Comparison of ENCODE assay signal across 17 cellular contexts in genomic region chr2:101442667-101443061, GRCh38. TPM values are rescaled to one million over a fixed set of nuclear protein-coding genes. Genes with fewer than 3 reads are reported as not detected.
DNase-seq lines count a peak whose midpoint lies in the region; ATAC-seq and TF ChIP-seq lines count a peak whose summit lies in the region.
"Had no signal": no experiment of that assay in that cellular context is flagged by ENCODE, and none has a peak within 500 bp of the region (broad histone marks: within the 10 kb centered on the region; RNA-seq: fewer than 3 reads in every experiment).

No MANE protein-coding gene starts in this region.

- no peak for TF ChIP-seq POLR2A in gastroesophageal sphincter (IDR thresholded peaks at IDR 0.05)

- H3K9ac ChIP-seq in DND-41 (ENCODE audit: low read depth, low read length), result no peak overlapping the region
- H3K9ac ChIP-seq: BLaER1 had no signal

- H3K4me1 ChIP-seq in DND-41 (ENCODE audit: insufficient read depth, low read length), result peaks cover 62% of the 10 kb centered on the region
- H3K4me1 ChIP-seq in gastroesophageal sphincter, result no peaks in the 10 kb centered on the region
- H3K4me1 ChIP-seq: uterus had no signal

- H2AFZ ChIP-seq in DND-41 (ENCODE audit: low read depth, low read length), result no peak overlapping the region

- in situ Hi-C loops in astrocyte of the cerebellum (cut with HindIII; ENCODE audit: low sequenced_read_pairs), result no loop called here

- H3K79me2 ChIP-seq in DND-41 (ENCODE audit: insufficient read depth, low read length), result peaks cover 11% of the 10 kb centered on the region; the same call in 1 of the 2 replicates

- no peaks in the 10 kb centered on the region for H4K20me1 ChIP-seq in DND-41 (ENCODE audit: insufficient read depth, low read length)
- H4K20me1 ChIP-seq: BLaER1 had no signal

- H3K27ac ChIP-seq in DND-41 (ENCODE audit: low read length), result peak overlapping the region; percentile 68; the same call in 1 of the 2 replicates
- no peak overlapping the region for H3K27ac ChIP-seq in gastroesophageal sphincter
- H3K27ac ChIP-seq: BLaER1, uterus had no signal

- H3K36me3 Mint-ChIP-seq in activated naive CD4-positive, alpha-beta T cell treated with anti-CD3 and anti-CD28 coated beads for 36 hours (ENCODE audit: low read depth), result no peaks in the 10 kb centered on the region

- peak; percentile 27 for TF ChIP-seq CTCF in DND-41 (IDR thresholded peaks at IDR 0.05; ENCODE audit: borderline replicate concordance, extremely low read depth, low read length, poor library complexity, severe bottlenecking)
- peak; percentile 29 for TF ChIP-seq CTCF in astrocyte of the cerebellum (IDR thresholded peaks at IDR 0.05; ENCODE audit: low read depth, low read length, missing control alignments)
- no peak for TF ChIP-seq CTCF in gastroesophageal sphincter (IDR thresholded peaks at IDR 0.05)

- H3K36me3 ChIP-seq in DND-41 (ENCODE audit: insufficient read depth, low read length) (peaks cover 8% of the 10 kb centered on the region), gastroesophageal sphincter (no peaks in the 10 kb centered on the region)
- H3K36me3 ChIP-seq: BLaER1, uterus had no signal

- H3K27me3 ChIP-seq in DND-41 (ENCODE audit: insufficient read depth, low read length, poor library complexity) (no peaks in the 10 kb centered on the region), gastroesophageal sphincter (no peaks in the 10 kb centered on the region)
- H3K27me3 ChIP-seq: BLaER1, uterus had no signal

- H3K9me3 ChIP-seq in DND-41 (ENCODE audit: insufficient read depth, low read length, severe bottlenecking) (no peaks in the 10 kb centered on the region), gastroesophageal sphincter (no peaks in the 10 kb centered on the region)
- H3K9me3 ChIP-seq: uterus had no signal

- no peak for TF ChIP-seq EP300 in gastroesophageal sphincter (IDR thresholded peaks at IDR 0.05)

- CTCF ChIA-PET in activated naive CD4-positive, alpha-beta T cell treated with anti-CD3 and anti-CD28 coated beads for 36 hours (lab: Charles Lee), result no interaction called here

- ATAC-seq in DND-41 (ENCODE audit: insufficient read depth, low read depth) (no peak), HG02571 (IDR thresholded peaks at IDR 0.05; ENCODE audit: unreplicated experiment) (no peak), gastroesophageal sphincter (no peak)

- intact Hi-C loops in activated naive CD4-positive, alpha-beta T cell treated with anti-CD3 and anti-CD28 coated beads for 36 hours (cut with micrococcal nuclease), result loop anchor here (2.0 kb wide), 1 partner anchor 32 kb away; the partner anchor contains the start of gene RFX8

- H3K4me3 ChIP-seq in DND-41 (ENCODE audit: low read depth in 1 of 2, low read length in 2 of 2) (no peak overlapping the region), astrocyte of the cerebellum (ENCODE audit: low read depth, low read length) (no peak overlapping the region), gastroesophageal sphincter (no peak overlapping the region)
- H3K4me3 ChIP-seq: BLaER1, uterus had no signal

- DNase-seq in DND-41 (peak; percentile 20), HK-2 (ENCODE audit: unreplicated experiment) (peak; percentile 14), astrocyte of the cerebellum (ENCODE audit: low read depth) (no peak), lung microvascular endothelial cell (ENCODE audit: low read depth in 2 of 2) (peak; percentile 37 to 54), NCI-H1694 treated with DMSO at 0.1 percent for 48 hours (lab: John Stamatoyannopoulos, UW) (no peak)
- DNase-seq in activated naive CD4-positive, alpha-beta T cell treated with anti-CD3 and anti-CD28 coated beads for 36 hours, result no peak
- DNase-seq: effector memory CD4-positive, alpha-beta T cell; Kasumi-1; kidney; NCI-H146; NCI-H524 treated with DMSO at 0.1 percent for 48 hours; stimulated activated CD4-positive, alpha-beta T cell treated with anti-CD3 and anti-CD28 coated beads, Interleukin-4, amount 100 ng/mL, for 1 hour; T1000; uterus had no signal

- 100% methylated on average over 2 of the region's 3 CpGs; no CpG with 5 or more reads in 1 of the 2 donors for WGBS in gastroesophageal sphincter (ENCODE audit: low coverage in 1 of 2), 2 donors

- no peak overlapping the region for H3K27ac Mint-ChIP-seq in activated naive CD4-positive, alpha-beta T cell treated with anti-CD3 and anti-CD28 coated beads for 36 hours

- peaks cover 25% of the 10 kb centered on the region for H3K4me1 Mint-ChIP-seq in activated naive CD4-positive, alpha-beta T cell treated with anti-CD3 and anti-CD28 coated beads for 36 hours (ENCODE audit: low read depth)

- H3K27me3 Mint-ChIP-seq in activated naive CD4-positive, alpha-beta T cell treated with anti-CD3 and anti-CD28 coated beads for 36 hours (ENCODE audit: low read depth), result no peaks in the 10 kb centered on the region

- H3K9me3 Mint-ChIP-seq in activated naive CD4-positive, alpha-beta T cell treated with anti-CD3 and anti-CD28 coated beads for 36 hours, result peaks cover 4% of the 10 kb centered on the region

- H3K4me3 Mint-ChIP-seq in activated naive CD4-positive, alpha-beta T cell treated with anti-CD3 and anti-CD28 coated beads for 36 hours, result no peak overlapping the region

- H3K4me2 ChIP-seq in DND-41 (ENCODE audit: insufficient read depth, low read length), result no peak overlapping the region
- H3K4me2 ChIP-seq: BLaER1 had no signal

RNA-seq across cellular contexts. Expression of gene RFX8, which starts 32.2 kb away (rescaled TPM):
- total RNA-seq in lung microvascular endothelial cell (0.22 TPM in 1 of 2 replicates, not detected in the other), gastroesophageal sphincter (under 1 TPM in 1 of 4 donors, not detected in 3; 0.54 TPM)
- total RNA-seq in activated naive CD4-positive, alpha-beta T cell treated with anti-CD3 and anti-CD28 coated beads for 36 hours, result under 1 TPM; 0.60 to 0.64 TPM

RNA-seq across cellular contexts. Expression of gene CREG2, which starts 55.4 kb away (rescaled TPM):
- total RNA-seq in lung microvascular endothelial cell, result 0.44 TPM in 1 of 2 replicates, not detected in the other
- not detected for total RNA-seq in activated naive CD4-positive, alpha-beta T cell treated with anti-CD3 and anti-CD28 coated beads for 36 hours
- under 1 TPM in 2 of 4 donors, not detected in 2; 0.04 to 0.54 TPM for total RNA-seq in gastroesophageal sphincter

Comparison
In these comparisons a context has a peak if more than half of its experiments do, and no peak if none do; other contexts are left out.
1. DNase-seq: peak in DND-41 (single experiment), HK-2 (single experiment) and lung microvascular endothelial cell (2 of 2); none in astrocyte of the cerebellum (single experiment), NCI-H1694 treated with DMSO at 0.1 percent for 48 hours (single experiment) and activated naive CD4-positive, alpha-beta T cell treated with anti-CD3 and anti-CD28 coated beads for 36 hours (single experiment).
2. CTCF ChIP-seq: peak in DND-41 (single experiment) and astrocyte of the cerebellum (single experiment); none in gastroesophageal sphincter (0 of 4).